7 cellular contexts compared by ENCODE assay signal in genomic region chr19:8654591-8655339, GRCh38. TPM values are rescaled to one million over a fixed set of nuclear protein-coding genes. Genes with fewer than 3 reads are reported as not detected.
A peak's percentile ranks its signal among the peaks of the same experiment; 100 is the strongest.
DNase-seq lines count a peak whose midpoint lies in the region; ATAC-seq and TF ChIP-seq lines count a peak whose summit lies in the region.

No MANE protein-coding gene starts in this region.

- DNase-seq in NCI-H1105 (lab: John Stamatoyannopoulos, UW) (peak; percentile 13), choroid plexus epithelial cell (ENCODE audit: low read depth) (peak; percentile 62), lung (ENCODE audit: low spot score) (peak; percentile 54)
- peak; percentile 64 to 66 for DNase-seq in activated CD4-positive, alpha-beta T cell treated with anti-CD3 and anti-CD28 coated beads for 4 hours
- peak; percentile 38 to 54 for DNase-seq in stimulated activated CD8-positive, alpha-beta memory T cell treated with anti-CD3 and anti-CD28 coated beads, Interleukin-15, amount 100 ng/mL, for 4 hours (ENCODE audit: low read depth in 2 of 2)

- no peaks in the 10 kb centered on the region for H3K36me3 ChIP-seq in lung (ENCODE audit: control insufficient read depth in 2 of 2, insufficient read depth in 2 of 2, low read length in 2 of 2)

- no peaks in the 10 kb centered on the region for H3K4me1 ChIP-seq in lung (ENCODE audit: control insufficient read depth in 2 of 2, insufficient read depth in 2 of 2, low read length in 2 of 2)

- H3K4me3 ChIP-seq in choroid plexus epithelial cell (ENCODE audit: low read depth, low read length) (no peak overlapping the region), lung (no peak overlapping the region)

- no peak for ATAC-seq in lung (ENCODE audit: insufficient read depth, low FRiP score)
- no peak for ATAC-seq in HG02852 (IDR thresholded peaks at IDR 0.05; ENCODE audit: unreplicated experiment)

- TF ChIP-seq CTCF in GM12873 (IDR thresholded peaks at IDR 0.05; ENCODE audit: insufficient read depth, low read depth, low read length, missing control alignments) (peak; percentile 89), choroid plexus epithelial cell (conservative IDR thresholded peaks at IDR 0.05; ENCODE audit: low read depth, low read length) (peak; percentile 94), lung (IDR thresholded peaks at IDR 0.05; ENCODE audit: control extremely low read depth, extremely low read depth) (peak; percentile 83)

- H3K27ac ChIP-seq in lung (ENCODE audit: low read depth in 1 of 2, low read length in 1 of 2), result no peak overlapping the region

- WGBS in lung, 2 donors, result 6% methylated on average over 15 of the region's 15 CpGs

- no peaks in the 10 kb centered on the region for H3K27me3 ChIP-seq in lung (ENCODE audit: control insufficient read depth, insufficient read depth)

- H3K9me3 ChIP-seq in lung (ENCODE audit: control insufficient read depth in 2 of 2, insufficient read depth in 1 of 2, low read length in 1 of 2), result no peaks in the 10 kb centered on the region

RNA-seq across cellular contexts. Expression of gene NFILZ, which starts 24.3 kb away (rescaled TPM):
- total RNA-seq in lung, result not detected
- polyA plus RNA-seq in lung, result not detected

RNA-seq across cellular contexts. Expression of gene ACTL9, which starts 43.8 kb away (rescaled TPM):
- not detected for total RNA-seq in lung
- polyA plus RNA-seq in lung, result not detected

RNA-seq across cellular contexts. Expression of gene ADAMTS10, which starts 44.2 kb away (rescaled TPM):
- total RNA-seq in lung, result 10 to 100 TPM; 13.1 to 44.1 TPM
- 10 to 100 TPM in 1 of 2 donors, 1 to 10 TPM in 1; 9.1 to 17.5 TPM for polyA plus RNA-seq in lung

Comparison
In these comparisons a context has a peak if more than half of its experiments do, and no peak if none do; other contexts are left out.
1. DNase-seq: peak in every context shown above with its lines; median percentile 65 in activated CD4-positive, alpha-beta T cell treated with anti-CD3 and anti-CD28 coated beads for 4 hours; 62 in choroid plexus epithelial cell; 54 in lung; 46 in stimulated activated CD8-positive, alpha-beta memory T cell treated with anti-CD3 and anti-CD28 coated beads, Interleukin-15, amount 100 ng/mL, for 4 hours; 13 in NCI-H1105.